1 cellular context compared by ENCODE assay signal in the genomic region with DNA sequence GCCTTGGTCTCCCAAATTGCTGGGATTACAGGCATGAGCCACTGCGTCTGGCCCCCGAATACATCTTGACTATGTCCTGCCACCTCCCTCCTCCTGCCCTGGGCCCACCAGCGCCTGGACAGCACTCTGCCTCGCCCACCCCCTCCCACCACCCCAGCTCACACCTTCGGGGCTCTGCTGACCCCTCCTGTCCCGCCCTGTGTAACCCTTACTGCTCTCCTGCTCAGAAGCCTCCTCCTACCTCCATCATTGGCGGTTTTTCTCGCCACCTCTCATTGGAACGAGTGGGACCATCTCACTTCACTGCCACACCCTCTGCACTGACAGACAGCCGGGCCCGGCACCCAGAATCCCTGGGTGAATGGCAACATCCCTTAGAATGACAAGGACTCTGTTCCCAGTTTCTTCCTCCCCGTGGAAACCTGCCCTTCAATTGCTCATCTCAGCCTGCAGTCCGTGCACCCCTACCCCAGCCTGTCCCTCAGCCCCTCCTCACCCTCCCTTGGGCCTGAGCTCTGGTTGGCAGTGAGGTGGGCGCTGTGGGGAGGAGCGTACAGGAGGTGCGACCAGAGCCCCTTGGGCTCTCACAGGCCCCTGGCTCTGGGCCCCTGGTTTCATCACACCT.
TF ChIP-seq lines count a peak whose summit lies in the region.

No MANE protein-coding gene starts in this region.

TF ChIP-seq in H1, 55 proteins besides CTCF, POLR2A, EP300 and RAD21:
- TF ChIP-seq GTF2F1 (IDR thresholded peaks at IDR 0.05; ENCODE audit: borderline replicate concordance, low read depth, low read length) (no peak), FOSL1 (IDR thresholded peaks at IDR 0.05; ENCODE audit: insufficient read depth, low read depth, low read length) (no peak), SP4 (IDR thresholded peaks at IDR 0.05; ENCODE audit: low read length) (no peak), BACH1 (IDR thresholded peaks at IDR 0.05; ENCODE audit: low read length) (no peak), TBP (IDR thresholded peaks at IDR 0.05; ENCODE audit: low read depth, low read length) (no peak), JUND (IDR thresholded peaks at IDR 0.05; ENCODE audit: low read length) (no peak), HDAC2 (IDR thresholded peaks at IDR 0.05; ENCODE audit: borderline replicate concordance in 1 of 2, low read depth in 2 of 2, low read length in 2 of 2) (no peak), POU5F1 (IDR thresholded peaks at IDR 0.05; ENCODE audit: low read depth, low read length) (no peak), MAFK (IDR thresholded peaks at IDR 0.05; ENCODE audit: low read depth, low read length) (no peak), POLR2AphosphoS5 (IDR thresholded peaks at IDR 0.05; ENCODE audit: low read depth, low read length) (no peak), JUN (IDR thresholded peaks at IDR 0.05; ENCODE audit: low read depth, low read length) (no peak), YY1 (IDR thresholded peaks at IDR 0.05; ENCODE audit: low read depth, low read length) (no peak), CBX8 (IDR thresholded peaks at IDR 0.05; ENCODE audit: borderline replicate concordance, low read depth, low read length) (no peak), KDM4A (IDR thresholded peaks at IDR 0.05; ENCODE audit: low read depth, low read length, severe bottlenecking) (no peak), CHD2 (IDR thresholded peaks at IDR 0.05; ENCODE audit: low read length) (no peak), CEBPB (IDR thresholded peaks at IDR 0.05; ENCODE audit: low read depth, low read length) (no peak), SP2 (IDR thresholded peaks at IDR 0.05; ENCODE audit: low read length) (no peak), TCF12 (IDR thresholded peaks at IDR 0.05; ENCODE audit: low read depth, low read length) (no peak)
- TF ChIP-seq, protein P1, sequence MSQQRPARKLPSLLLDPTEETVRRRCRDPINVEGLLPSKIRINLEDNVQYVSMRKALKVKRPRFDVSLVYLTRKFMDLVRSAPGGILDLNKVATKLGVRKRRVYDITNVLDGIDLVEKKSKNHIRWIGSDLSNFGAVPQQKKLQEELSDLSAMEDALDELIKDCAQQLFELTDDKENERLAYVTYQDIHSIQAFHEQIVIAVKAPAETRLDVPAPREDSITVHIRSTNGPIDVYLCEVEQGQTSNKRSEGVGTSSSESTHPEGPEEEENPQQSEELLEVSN (IDR thresholded peaks at IDR 0.05): no peak
